22 cellular contexts compared by ENCODE assay signal in the genomic region with DNA sequence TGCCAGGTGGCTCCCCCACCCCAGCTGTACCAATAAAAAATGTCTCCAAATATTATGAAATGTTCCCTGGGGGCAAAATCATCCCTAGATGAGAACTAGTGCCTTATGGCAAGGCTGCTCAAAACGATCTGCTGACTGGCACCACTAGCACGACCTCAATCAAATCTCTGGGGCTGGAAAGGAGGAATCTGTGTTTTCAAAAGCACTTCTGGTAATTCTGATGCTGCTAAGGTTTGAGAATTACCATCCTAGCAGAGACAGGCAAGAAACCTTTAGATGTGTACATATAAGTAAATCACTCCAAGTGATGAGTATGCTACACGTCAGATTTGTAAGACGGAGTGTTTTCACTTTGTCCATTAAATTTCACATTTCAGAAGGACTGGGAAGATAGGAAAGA.
"Had no signal": no experiment of that assay in that cellular context is flagged by ENCODE, and none has a peak within 500 bp of the region (broad histone marks: within the 10 kb centered on the region; RNA-seq: fewer than 3 reads in every experiment).

No MANE protein-coding gene starts in this region.

- H3K27me3 Mint-ChIP-seq: memory B cell, progenitor cell of endocrine pancreas, type B pancreatic cell had no signal

- ATAC-seq: gastroesophageal sphincter, left cardiac atrium, lower lobe of right lung, natural killer cell, pancreas, right cardiac atrium had no signal

- H3K36me3 Mint-ChIP-seq: memory B cell, natural killer cell, neural progenitor cell, type B pancreatic cell had no signal

- H3K27ac Mint-ChIP-seq: memory B cell, mesothelial cell of epicardium, natural killer cell, neural progenitor cell, progenitor cell of endocrine pancreas, type B pancreatic cell had no signal

- H3K4me3 Mint-ChIP-seq: memory B cell, mesothelial cell of epicardium, natural killer cell, neural progenitor cell, type B pancreatic cell had no signal

- H3K9me3 Mint-ChIP-seq: neural progenitor cell, type B pancreatic cell had no signal

- DNase-seq: dermis blood vessel endothelial cell; esophagus squamous epithelium; foreskin fibroblast; kidney; left cardiac atrium; left ventricle myocardium inferior; lower lobe of right lung; natural killer cell; occipital lobe; pancreas; right cardiac atrium; small intestine; stimulated activated CD4-positive, alpha-beta T cell treated with anti-CD3 and anti-CD28 coated beads, Interleukin-12 subunit alpha, Interleukin-12 subunit beta, amount 100 ng/mL, for 4 hours; stimulated activated naive CD4-positive, alpha-beta T cell; thyroid gland had no signal

- H3K27ac ChIP-seq: esophagus squamous epithelium, gastroesophageal sphincter, left ventricle myocardium inferior, lower lobe of right lung, neural progenitor cell, pancreas, suprapubic skin, thyroid gland had no signal

- H3K4me1 Mint-ChIP-seq: memory B cell, natural killer cell had no signal
